In the genomic region with DNA sequence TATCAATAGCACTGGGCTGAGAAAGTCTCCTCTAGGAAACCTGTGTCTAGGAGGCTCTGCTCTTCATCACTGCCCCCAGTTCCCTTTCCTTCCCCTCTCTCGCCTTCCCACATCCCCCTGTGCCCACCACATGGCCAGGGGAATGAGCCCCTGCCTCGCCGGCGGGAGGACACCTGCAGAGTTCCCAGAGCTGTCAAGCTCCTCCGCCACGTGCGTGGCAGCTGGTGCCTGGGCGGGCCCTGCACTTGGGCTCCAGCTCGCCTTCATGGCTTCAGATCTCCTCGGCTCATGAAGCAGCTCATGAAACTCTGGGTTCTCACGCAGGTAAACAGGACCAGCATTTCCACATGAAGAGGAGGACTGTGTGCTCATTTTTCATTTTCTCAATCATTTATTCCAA, we compare ENCODE assay signal across 28 cellular contexts.
"Had no signal": no experiment of that assay in that cellular context is flagged by ENCODE, and none has a peak within 500 bp of the region (broad histone marks: within the 10 kb centered on the region; RNA-seq: fewer than 3 reads in every experiment).

No MANE protein-coding gene starts in this region.

- H3K9me3 ChIP-seq: colonic mucosa, esophagus squamous epithelium, gastroesophageal sphincter had no signal

- H3K27ac Mint-ChIP-seq: activated B cell treated with CpG ODN at 0.5 μM for 24 hours; activated CD8-positive, alpha-beta T cell treated with anti-CD3 and anti-CD28 coated beads for 36 hours; activated naive CD8-positive, alpha-beta T cell; activated T-helper 17 cell treated with anti-CD3 and anti-CD28 coated beads, Interleukin-2, amount 50 U/mL, for 72 hours; T-helper 17 cell; T-helper 2 cell treated with Interferon-gamma antibody and Interleukin-4, amounts not matched to agents 5 μg/mL and 100 μg/mL, for 36 hours had no signal

- H3K36me3 ChIP-seq: colonic mucosa had no signal

- DNase-seq: activated B cell treated with CpG ODN at 0.5 μM for 24 hours; activated CD4-positive, alpha-beta T cell treated with anti-CD3 and anti-CD28 coated beads for 48 hours; activated CD4-positive, alpha-beta T cell treated with anti-CD3 and anti-CD28 coated beads, Interleukin-2, amount 50 U/mL, for 1 hour; activated CD4-positive, alpha-beta T cell treated with anti-CD3 and anti-CD28 coated beads, Interleukin-2, amount 50 U/mL, for 48 hours; activated CD8-positive, alpha-beta memory T cell treated with anti-CD3 and anti-CD28 coated beads for 24 hours; activated CD8-positive, alpha-beta T cell treated with anti-CD3 and anti-CD28 coated beads for 36 hours; activated effector memory CD4-positive, alpha-beta T cell treated with Interleukin-2 at 50 U/mL for 16 hours; activated gamma-delta T cell treated with Interleukin-2 at 50 U/mL for 16 hours; activated naive CD4-positive, alpha-beta T cell treated with anti-CD3 and anti-CD28 coated beads, Interleukin-2, amount 50 U/mL, for 16 hours; activated naive CD4-positive, alpha-beta T cell treated with Interleukin-2 at 50 U/mL for 16 hours; activated T-cell treated with anti-CD3 and anti-CD28 coated beads, Interleukin-2, amount 50 U/mL, for 4 hours; amniotic stem cell; anterior cingulate cortex; caudate nucleus; colonic mucosa; effector CD8-positive, alpha-beta T cell; esophagus squamous epithelium; foreskin melanocyte; T-helper 1 cell; T-helper 17 cell; T1000; WERI-Rb-1 had no signal

- H3K9me3 Mint-ChIP-seq: activated B cell treated with CpG ODN at 0.5 μM for 24 hours; activated CD8-positive, alpha-beta T cell treated with anti-CD3 and anti-CD28 coated beads for 36 hours; activated T-cell treated with anti-CD3 and anti-CD28 coated beads, Interleukin-2, amount 50 U/mL, for 4 hours; activated T-helper 17 cell treated with anti-CD3 and anti-CD28 coated beads, Interleukin-2, amount 50 U/mL, for 72 hours; T-helper 2 cell treated with Interferon-gamma antibody and Interleukin-4, amounts not matched to agents 5 μg/mL and 100 μg/mL, for 36 hours had no signal

- H3K27ac ChIP-seq: colonic mucosa, epithelial cell of prostate, esophagus squamous epithelium, gastroesophageal sphincter, WERI-Rb-1 had no signal

- H3K4me1 ChIP-seq: colonic mucosa, gastroesophageal sphincter had no signal

- ATAC-seq: activated CD4-positive, CD25-positive, alpha-beta regulatory T cell treated with anti-CD3 and anti-CD28 coated beads, Interleukin-2, amount 50 U/mL, for 24 hours; activated CD8-positive, alpha-beta T cell treated with anti-CD3 and anti-CD28 coated beads for 36 hours; activated T-cell treated with anti-CD3 and anti-CD28 coated beads, Interleukin-2, amount 50 U/mL, for 4 hours; activated T-helper 17 cell treated with anti-CD3 and anti-CD28 coated beads, Interleukin-2, amount 50 U/mL, for 72 hours; gastroesophageal sphincter; T-helper 17 cell had no signal

- H3K4me1 Mint-ChIP-seq: activated B cell treated with CpG ODN at 0.5 μM for 24 hours; activated T-helper 17 cell treated with anti-CD3 and anti-CD28 coated beads, Interleukin-2, amount 50 U/mL, for 72 hours had no signal

- H3K4me3 Mint-ChIP-seq: activated B cell treated with CpG ODN at 0.5 μM for 24 hours; activated CD8-positive, alpha-beta T cell treated with anti-CD3 and anti-CD28 coated beads for 36 hours; activated naive CD8-positive, alpha-beta T cell; activated T-cell treated with anti-CD3 and anti-CD28 coated beads, Interleukin-2, amount 50 U/mL, for 4 hours; activated T-helper 17 cell treated with anti-CD3 and anti-CD28 coated beads, Interleukin-2, amount 50 U/mL, for 72 hours; T-helper 17 cell; T-helper 2 cell treated with Interferon-gamma antibody and Interleukin-4, amounts not matched to agents 5 μg/mL and 100 μg/mL, for 36 hours had no signal

- H3K27me3 ChIP-seq: colonic mucosa, esophagus squamous epithelium, gastroesophageal sphincter had no signal

- H3K4me3 ChIP-seq: colonic mucosa, esophagus squamous epithelium, gastroesophageal sphincter had no signal
